Comparison of ENCODE assay signal across 33 cellular contexts in genomic region chr11:61617515-61617914, GRCh38. TPM values are rescaled to one million over a fixed set of nuclear protein-coding genes. Genes with fewer than 3 reads are reported as not detected.
A peak's percentile ranks its signal among the peaks of the same experiment; 100 is the strongest.
DNase-seq lines count a peak whose midpoint lies in the region; ATAC-seq, FAIRE-seq and TF ChIP-seq lines count a peak whose summit lies in the region.
"Had no signal": no experiment of that assay in that cellular context is flagged by ENCODE, and none has a peak within 500 bp of the region (broad histone marks: within the 10 kb centered on the region; RNA-seq: fewer than 3 reads in every experiment).

No MANE protein-coding gene starts in this region.

- H3K4me1 ChIP-seq in DOHH2 (ENCODE audit: control insufficient read depth, low read length) (no peaks in the 10 kb centered on the region), astrocyte (ENCODE audit: insufficient read depth, low read length) (peaks cover 23% of the 10 kb centered on the region), foreskin keratinocyte (peaks cover 15% of the 10 kb centered on the region), stomach (no peaks in the 10 kb centered on the region)
- H3K4me1 ChIP-seq: body of pancreas, gastroesophageal sphincter, suprapubic skin had no signal

- ATAC-seq in foreskin keratinocyte (peak; percentile 12), GM18498 (IDR thresholded peaks at IDR 0.05; ENCODE audit: unreplicated experiment) (no peak), GM21360 (IDR thresholded peaks at IDR 0.05; ENCODE audit: unreplicated experiment) (no peak)
- ATAC-seq: body of pancreas; gastroesophageal sphincter; GM12878; left lobe of liver; Right ventricle myocardium inferior; sciatic nerve; stimulated activated memory B cell treated with anti-CD40 and anti-IgM and Interleukin-4, amounts not matched to agents 10 μg/mL and 1 μg/mL and 100 μg/mL, for 72 hours had no signal

- no peak overlapping the region for H3K27ac ChIP-seq in DOHH2 (ENCODE audit: low read depth, low read length)
- no peak overlapping the region for H3K27ac ChIP-seq in astrocyte (ENCODE audit: low read depth, low read length)
- H3K27ac ChIP-seq in foreskin keratinocyte: no peak overlapping the region
- no peak overlapping the region for H3K27ac ChIP-seq in stomach
- H3K27ac ChIP-seq: body of pancreas, gastroesophageal sphincter, suprapubic skin had no signal

- no peak overlapping the region for H3K27ac Mint-ChIP-seq in astrocyte (ENCODE audit: unreplicated experiment)
- H3K27ac Mint-ChIP-seq in activated T-cell treated with anti-CD3 and anti-CD28 coated beads, Interleukin-2, amount 50 U/mL, for 24 hours: no peak overlapping the region
- H3K27ac Mint-ChIP-seq: activated B cell treated with CpG ODN at 0.5 μM for 24 hours; memory B cell; stimulated activated memory B cell treated with anti-CD40 and anti-IgM and Interleukin-4, amounts not matched to agents 10 μg/mL and 1 μg/mL and 100 μg/mL, for 72 hours had no signal

- FAIRE-seq in astrocyte (lab: Jason Lieb, UNC): no peak
- FAIRE-seq: GM12878 had no signal

- peaks cover 30% of the 10 kb centered on the region for H3K27me3 Mint-ChIP-seq in astrocyte (ENCODE audit: low read depth, unreplicated experiment)
- H3K27me3 Mint-ChIP-seq in activated T-cell treated with anti-CD3 and anti-CD28 coated beads, Interleukin-2, amount 50 U/mL, for 24 hours: peaks cover 40% of the 10 kb centered on the region

- peaks cover 13% of the 10 kb centered on the region for H3K4me1 Mint-ChIP-seq in astrocyte (ENCODE audit: low read depth, unreplicated experiment)
- peaks cover 4% of the 10 kb centered on the region for H3K4me1 Mint-ChIP-seq in activated T-cell treated with anti-CD3 and anti-CD28 coated beads, Interleukin-2, amount 50 U/mL, for 24 hours (ENCODE audit: low read depth)
- H3K4me1 Mint-ChIP-seq: activated B cell treated with CpG ODN at 0.5 μM for 24 hours; memory B cell; stimulated activated memory B cell treated with anti-CD40 and anti-IgM and Interleukin-4, amounts not matched to agents 10 μg/mL and 1 μg/mL and 100 μg/mL, for 72 hours had no signal

- no peak overlapping the region for H3K9ac ChIP-seq in astrocyte (ENCODE audit: low read length)

- peaks cover 1% of the 10 kb centered on the region for H3K9me3 Mint-ChIP-seq in astrocyte (ENCODE audit: unreplicated experiment)
- no peaks in the 10 kb centered on the region for H3K9me3 Mint-ChIP-seq in activated T-cell treated with anti-CD3 and anti-CD28 coated beads, Interleukin-2, amount 50 U/mL, for 24 hours
- H3K9me3 Mint-ChIP-seq: activated B cell treated with CpG ODN at 0.5 μM for 24 hours, memory B cell had no signal

- H4K20me1 ChIP-seq in DOHH2 (ENCODE audit: control insufficient read depth, insufficient read depth, low read depth, low read length) (no peaks in the 10 kb centered on the region), astrocyte (ENCODE audit: insufficient read depth, low read length) (no peaks in the 10 kb centered on the region)

- peak; percentile 40 for DNase-seq in HT1080 (ENCODE audit: low read depth)
- no peak for DNase-seq in astrocyte (ENCODE audit: low read depth)
- DNase-seq in foreskin keratinocyte: peak in 1 of 2 donors; percentile 38
- no peak for DNase-seq in stomach
- DNase-seq in activated T-cell treated with anti-CD3 and anti-CD28 coated beads, Interleukin-2, amount 50 U/mL, for 24 hours: no peak
- DNase-seq: ACHN; activated B cell treated with CpG ODN at 0.5 μM for 24 hours; activated CD4-positive, alpha-beta T cell treated with anti-CD3 and anti-CD28 coated beads, Interleukin-2, amount 50 U/mL, for 1 hour; activated naive CD4-positive, alpha-beta T cell; activated T-cell treated with anti-CD3 and anti-CD28 coated beads, Interleukin-2, amount 50 U/mL, for 48 hours; body of pancreas; C1 segment of cervical spinal cord; COR-L47; erythroblast; H7; hypothalamus; KBM-7; NCI-H1417 treated with DMSO at 0.1 percent for 48 hours; NCI-H2107; stimulated activated CD4-positive, alpha-beta T cell treated with anti-CD3 and anti-CD28 coated beads, Interleukin-4, amount 100 ng/mL, for 4 hours; T1000 had no signal

- peaks cover 1% of the 10 kb centered on the region for H3K36me3 Mint-ChIP-seq in astrocyte (ENCODE audit: low read depth, unreplicated experiment)
- H3K36me3 Mint-ChIP-seq in activated T-cell treated with anti-CD3 and anti-CD28 coated beads, Interleukin-2, amount 50 U/mL, for 24 hours (ENCODE audit: low read depth): no peaks in the 10 kb centered on the region
- H3K36me3 Mint-ChIP-seq: memory B cell; stimulated activated memory B cell treated with anti-CD40 and anti-IgM and Interleukin-4, amounts not matched to agents 10 μg/mL and 1 μg/mL and 100 μg/mL, for 72 hours had no signal

- H3K36me3 ChIP-seq in DOHH2 (ENCODE audit: control insufficient read depth, low read length) (no peaks in the 10 kb centered on the region), astrocyte (ENCODE audit: insufficient read depth, low read length) (no peaks in the 10 kb centered on the region), stomach (no peaks in the 10 kb centered on the region)
- H3K36me3 ChIP-seq: gastroesophageal sphincter, MG63, suprapubic skin had no signal

- H3K4me3 ChIP-seq in DOHH2 (ENCODE audit: low read length) (no peak overlapping the region), astrocyte (ENCODE audit: insufficient read depth, low read depth, low read length) (no peak overlapping the region), stomach (no peak overlapping the region)
- H3K4me3 ChIP-seq: body of pancreas, gastroesophageal sphincter, GM12878, MG63, suprapubic skin had no signal

- TF ChIP-seq EP300 in stomach (IDR thresholded peaks at IDR 0.05): no peak

- H3K4me3 Mint-ChIP-seq in astrocyte (ENCODE audit: unreplicated experiment): no peak overlapping the region
- H3K4me3 Mint-ChIP-seq in activated T-cell treated with anti-CD3 and anti-CD28 coated beads, Interleukin-2, amount 50 U/mL, for 24 hours: no peak overlapping the region
- H3K4me3 Mint-ChIP-seq: activated B cell treated with CpG ODN at 0.5 μM for 24 hours; memory B cell; stimulated activated memory B cell treated with anti-CD40 and anti-IgM and Interleukin-4, amounts not matched to agents 10 μg/mL and 1 μg/mL and 100 μg/mL, for 72 hours had no signal

- H2AFZ ChIP-seq in astrocyte (ENCODE audit: low read depth, low read length): no peak overlapping the region

- H3K9me2 ChIP-seq in DOHH2 (replicated peaks; ENCODE audit: control insufficient read depth, low read length): no peaks in the 10 kb centered on the region

- 77 to 96% (median 93%) methylated on average over 4 of the region's 4 CpGs for WGBS in stomach, 5 donors

- H3K79me2 ChIP-seq in DOHH2 (ENCODE audit: control insufficient read depth, low read length) (no peaks in the 10 kb centered on the region), astrocyte (ENCODE audit: insufficient read depth, low read length) (no peaks in the 10 kb centered on the region)

- TF ChIP-seq CTCF in DOHH2 (IDR thresholded peaks at IDR 0.05; ENCODE audit: low read depth, low read length, poor library complexity, severe bottlenecking): peak; percentile 14
- TF ChIP-seq CTCF in astrocyte (IDR thresholded peaks at IDR 0.05; ENCODE audit: insufficient read depth, low read depth, low read length): peak; percentile 10
- TF ChIP-seq CTCF in foreskin keratinocyte (conservative IDR thresholded peaks at IDR 0.05): peak; percentile 30
- no peak for TF ChIP-seq CTCF in stomach (IDR thresholded peaks at IDR 0.05)

- H3K27me3 ChIP-seq in DOHH2 (ENCODE audit: control insufficient read depth, low read length) (no peaks in the 10 kb centered on the region), astrocyte (ENCODE audit: insufficient read depth, low read length) (no peaks in the 10 kb centered on the region), foreskin keratinocyte (no peaks in the 10 kb centered on the region), stomach (peaks cover 0 to 48% (median 7%) of the 10 kb centered on the region in 3 donors)
- H3K27me3 ChIP-seq: body of pancreas, MG63 had no signal

- intact Hi-C loops in stomach (cut with DNase I; ENCODE audit: low total_unique reads): no loop called here

- no peaks in the 10 kb centered on the region for H3F3A ChIP-seq in DOHH2 (ENCODE audit: control insufficient read depth, insufficient read depth)

- H3K9me3 ChIP-seq in DOHH2 (ENCODE audit: control insufficient read depth, insufficient read depth, low read length) (no peaks in the 10 kb centered on the region), astrocyte (ENCODE audit: insufficient read depth, low read depth, low read length) (no peaks in the 10 kb centered on the region), stomach (no peaks in the 10 kb centered on the region)
- H3K9me3 ChIP-seq: body of pancreas, gastroesophageal sphincter, MG63, suprapubic skin had no signal

- H3K4me2 ChIP-seq in DOHH2 (ENCODE audit: low read length) (no peak overlapping the region), astrocyte (ENCODE audit: low read length) (peak overlapping the region; percentile 17)

- no peak for TF ChIP-seq POLR2A in stomach (IDR thresholded peaks at IDR 0.05)

RNA-seq across cellular contexts. Expression of gene SYT7, which starts 36.6 kb away (rescaled TPM):
- total RNA-seq in HT1080 (2014; rRNA removed; shearing (Covaris generic)): 1.8 and 2.0 TPM in 2 replicates
- 0.66 and 0.95 TPM in 2 replicates for polyA plus RNA-seq in HT1080 (2015; cell fraction: cytosol; rRNA removed)
- polyA plus RNA-seq in HT1080 (2015; cell fraction: nucleus; rRNA removed): 1.0 and 1.3 TPM in 2 replicates
- total RNA-seq in astrocyte (3.7 and 3.8 TPM in 2 replicates), foreskin keratinocyte (2.2 and 4.5 TPM in 2 replicates), stomach (1 to 10 TPM in 3 of 5 donors, under 1 TPM in 1, not detected in 1; 0.92 to 8.4 (median 2.9) TPM)
- polyA plus RNA-seq in foreskin keratinocyte (1.5 and 2.5 TPM in 2 replicates), stomach (1 to 10 TPM; 1.2 to 1.5 (median 1.4) TPM)
- total RNA-seq: activated B cell treated with CpG ODN at 0.5 μM for 24 hours, GM12878 had no signal
- polyA plus RNA-seq: GM12878 had no signal

Comparison
In these comparisons a context has a peak if more than half of its experiments do, and no peak if none do; other contexts are left out.
1. CTCF ChIP-seq: peak in DOHH2 (single experiment), astrocyte (single experiment) and foreskin keratinocyte (single experiment); none in stomach (0 of 7).